1 cellular context compared by ENCODE assay signal in genomic region chr13:109728061-109728460, GRCh38.
TF ChIP-seq lines count a peak whose summit lies in the region.

No MANE protein-coding gene starts in this region.

TF ChIP-seq in GM23338, 12 proteins besides CTCF, POLR2A, EP300 and RAD21:
- TF ChIP-seq NANOG (IDR thresholded peaks at IDR 0.05; ENCODE audit: borderline replicate concordance) (no peak), EZH2phosphoT487 (IDR thresholded peaks at IDR 0.05; ENCODE audit: unreplicated experiment) (no peak), EZH2 (IDR thresholded peaks at IDR 0.05; ENCODE audit: low read depth, unreplicated experiment) (no peak), STAT1 (IDR thresholded peaks at IDR 0.05; ENCODE audit: unreplicated experiment) (no peak), POLR2AphosphoS5 (IDR thresholded peaks at IDR 0.05; ENCODE audit: low read depth) (no peak), REST (IDR thresholded peaks at IDR 0.05; ENCODE audit: unreplicated experiment) (no peak), CREB1 (CRISPR knock-in tag; IDR thresholded peaks at IDR 0.05; ENCODE audit: low read depth) (no peak), ZNF462 (CRISPR knock-in tag; IDR thresholded peaks at IDR 0.05) (no peak), ETS1 (IDR thresholded peaks at IDR 0.05) (no peak), ZNF331 (CRISPR knock-in tag; IDR thresholded peaks at IDR 0.05; ENCODE audit: low read depth) (no peak), ZNF114 (CRISPR knock-in tag; IDR thresholded peaks at IDR 0.05) (no peak)
